In the genomic region with DNA sequence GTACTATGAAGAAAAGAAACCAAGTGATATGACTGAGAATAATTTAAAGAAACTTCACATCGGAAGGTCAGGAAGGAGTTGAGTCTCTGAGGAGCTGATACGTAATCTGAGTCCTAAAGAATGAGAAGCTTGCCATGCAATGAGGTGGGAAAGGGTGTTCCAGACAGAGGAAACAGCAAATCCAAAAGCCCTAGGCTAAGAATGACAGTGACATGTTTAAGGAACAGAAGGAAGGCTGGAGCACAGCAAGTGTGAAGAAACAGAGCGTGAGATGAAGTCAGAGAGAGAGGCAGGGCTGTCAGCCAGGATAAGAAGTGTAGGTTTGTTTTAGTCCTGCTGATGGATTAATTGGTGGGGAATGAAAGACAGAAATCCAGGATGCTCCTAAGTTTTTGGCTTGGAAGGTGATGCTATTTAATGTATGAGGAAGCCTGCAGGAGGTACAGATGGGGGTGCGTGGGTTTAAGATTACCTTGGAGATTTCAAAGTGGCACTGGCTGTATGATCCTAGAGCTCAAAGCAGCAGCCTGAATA, we compare ENCODE assay signal across 28 cellular contexts. TPM values are rescaled to one million over a fixed set of nuclear protein-coding genes. Genes with fewer than 3 reads are reported as not detected.
"Had no signal": no experiment of that assay in that cellular context is flagged by ENCODE, and none has a peak within 500 bp of the region (broad histone marks: within the 10 kb centered on the region; RNA-seq: fewer than 3 reads in every experiment).

No MANE protein-coding gene starts in this region.

- H3K4me1 ChIP-seq: neural progenitor cell had no signal

- H3K36me3 Mint-ChIP-seq: activated naive CD8-positive, alpha-beta T cell treated with anti-CD3 and anti-CD28 coated beads, Interleukin-2, amount 10 ng/mL, durations not matched to agents 7 days and 5 days; brain; neural progenitor cell had no signal

- H3K4me3 ChIP-seq: gastrocnemius medialis, mucosa of descending colon, neural progenitor cell, thoracic aorta had no signal

- ATAC-seq: activated T-cell treated with anti-CD3 and anti-CD28 coated beads, Interleukin-2, amount 50 U/mL, for 4 hours; gastrocnemius medialis; mucosa of descending colon; T-helper 17 cell had no signal

- H3K9me3 Mint-ChIP-seq: activated naive CD4-positive, alpha-beta T cell treated with anti-CD3 and anti-CD28 coated beads for 36 hours; activated naive CD8-positive, alpha-beta T cell treated with anti-CD3 and anti-CD28 coated beads, Interleukin-2, amount 10 ng/mL, durations not matched to agents 7 days and 5 days; activated T-cell treated with anti-CD3 and anti-CD28 coated beads, Interleukin-2, amount 50 U/mL, for 4 hours; activated T-helper 2 cell treated with anti-CD3 and anti-CD28 coated beads, Interferon-gamma antibody, Interleukin-2, Interleukin-4, amounts not matched to agents 10 μg/mL and 5 μg/mL and 100 μg/mL, durations not matched to agents 14 hours and 24 hours and 36 hours; brain; neural progenitor cell had no signal

- H3K4me3 Mint-ChIP-seq: activated naive CD4-positive, alpha-beta T cell treated with anti-CD3 and anti-CD28 coated beads for 36 hours; activated naive CD8-positive, alpha-beta T cell treated with anti-CD3 and anti-CD28 coated beads, Interleukin-2, amount 10 ng/mL, durations not matched to agents 7 days and 5 days; activated T-cell treated with anti-CD3 and anti-CD28 coated beads, Interleukin-2, amount 50 U/mL, for 4 hours; neural progenitor cell; T-helper 17 cell had no signal

- H3K4me1 Mint-ChIP-seq: activated naive CD8-positive, alpha-beta T cell treated with anti-CD3 and anti-CD28 coated beads, Interleukin-2, amount 10 ng/mL, durations not matched to agents 7 days and 5 days had no signal

- H3K9me3 ChIP-seq: gastrocnemius medialis, mucosa of descending colon, thoracic aorta had no signal

- H3K36me3 ChIP-seq: gastrocnemius medialis, neural progenitor cell, thoracic aorta had no signal

- DNase-seq: activated CD4-positive, alpha-beta T cell treated with anti-CD3 and anti-CD28 coated beads for 4 hours; activated CD4-positive, alpha-beta T cell treated with anti-CD3 and anti-CD28 coated beads, Interleukin-2, amount 50 U/mL, for 48 hours; activated CD4-positive, CD25-positive, alpha-beta regulatory T cell; activated CD8-positive, alpha-beta memory T cell treated with anti-CD3 and anti-CD28 coated beads, Interleukin-2, amount 50 U/mL, for 48 hours; activated naive CD4-positive, alpha-beta T cell treated with anti-CD3 and anti-CD28 coated beads for 36 hours; activated naive CD8-positive, alpha-beta T cell treated with anti-CD3 and anti-CD28 coated beads, Interleukin-2, amount 10 ng/mL, durations not matched to agents 7 days and 5 days; activated T-cell treated with anti-CD3 and anti-CD28 coated beads, Interleukin-2, amount 50 U/mL, for 4 hours; aorta; effector memory CD4-positive, alpha-beta T cell; gastrocnemius medialis; hypothalamus; mucosa of descending colon; retina; stimulated activated CD4-positive, alpha-beta T cell treated with anti-CD3 and anti-CD28 coated beads, Interleukin-4, amount 100 ng/mL, for 24 hours; stimulated activated naive CD4-positive, alpha-beta T cell treated with Interleukin-2 at 50 U/mL for 16 hours; SW 1271; T-helper 17 cell had no signal

- H3K27me3 ChIP-seq: neural progenitor cell had no signal

- H3K27ac ChIP-seq: gastrocnemius medialis, neural progenitor cell, thoracic aorta had no signal

- H3K27ac Mint-ChIP-seq: activated naive CD4-positive, alpha-beta T cell treated with anti-CD3 and anti-CD28 coated beads for 36 hours; activated naive CD8-positive, alpha-beta T cell treated with anti-CD3 and anti-CD28 coated beads, Interleukin-2, amount 10 ng/mL, durations not matched to agents 7 days and 5 days; activated T-helper 2 cell treated with anti-CD3 and anti-CD28 coated beads, Interferon-gamma antibody, Interleukin-2, Interleukin-4, amounts not matched to agents 10 μg/mL and 5 μg/mL and 100 μg/mL, durations not matched to agents 14 hours and 24 hours and 36 hours; neural progenitor cell; T-helper 17 cell had no signal

- H3K27me3 Mint-ChIP-seq: brain had no signal

RNA-seq across cellular contexts. Expression of gene MMP28, which starts 14.5 kb away (rescaled TPM):
- total RNA-seq: activated CD8-positive, alpha-beta memory T cell treated with anti-CD3 and anti-CD28 coated beads for 36 hours; activated T-helper 2 cell treated with anti-CD3 and anti-CD28 coated beads, Interferon-gamma antibody, Interleukin-2, Interleukin-4, amounts not matched to agents 10 μg/mL and 5 μg/mL and 100 μg/mL, durations not matched to agents 14 hours and 24 hours and 36 hours had no signal

RNA-seq across cellular contexts. Expression of gene C17orf50, which starts 20.3 kb away (rescaled TPM):
- total RNA-seq: activated CD8-positive, alpha-beta memory T cell treated with anti-CD3 and anti-CD28 coated beads for 36 hours; activated naive CD4-positive, alpha-beta T cell treated with anti-CD3 and anti-CD28 coated beads for 36 hours; activated naive CD8-positive, alpha-beta T cell treated with anti-CD3 and anti-CD28 coated beads, Interleukin-2, amount 10 ng/mL, durations not matched to agents 7 days and 5 days; activated T-cell treated with anti-CD3 and anti-CD28 coated beads, Interleukin-2, amount 50 U/mL, for 4 hours; activated T-helper 2 cell treated with anti-CD3 and anti-CD28 coated beads, Interferon-gamma antibody, Interleukin-2, Interleukin-4, amounts not matched to agents 10 μg/mL and 5 μg/mL and 100 μg/mL, durations not matched to agents 14 hours and 24 hours and 36 hours; aorta; cardiac septum; dermis microvascular lymphatic vessel endothelial cell; gastrocnemius medialis; liver; mucosa of descending colon; omental fat pad; posterior vena cava; T-helper 17 cell; thoracic aorta; ureter had no signal

RNA-seq across cellular contexts. Expression of gene GAS2L2, which starts 27.9 kb away (rescaled TPM):
- total RNA-seq: activated T-helper 2 cell treated with anti-CD3 and anti-CD28 coated beads, Interferon-gamma antibody, Interleukin-2, Interleukin-4, amounts not matched to agents 10 μg/mL and 5 μg/mL and 100 μg/mL, durations not matched to agents 14 hours and 24 hours and 36 hours; aorta; dermis microvascular lymphatic vessel endothelial cell; liver; mucosa of descending colon; posterior vena cava; T-helper 17 cell; thoracic aorta; ureter had no signal
